ENCODE assay signal across 8 cellular contexts in the genomic region with DNA sequence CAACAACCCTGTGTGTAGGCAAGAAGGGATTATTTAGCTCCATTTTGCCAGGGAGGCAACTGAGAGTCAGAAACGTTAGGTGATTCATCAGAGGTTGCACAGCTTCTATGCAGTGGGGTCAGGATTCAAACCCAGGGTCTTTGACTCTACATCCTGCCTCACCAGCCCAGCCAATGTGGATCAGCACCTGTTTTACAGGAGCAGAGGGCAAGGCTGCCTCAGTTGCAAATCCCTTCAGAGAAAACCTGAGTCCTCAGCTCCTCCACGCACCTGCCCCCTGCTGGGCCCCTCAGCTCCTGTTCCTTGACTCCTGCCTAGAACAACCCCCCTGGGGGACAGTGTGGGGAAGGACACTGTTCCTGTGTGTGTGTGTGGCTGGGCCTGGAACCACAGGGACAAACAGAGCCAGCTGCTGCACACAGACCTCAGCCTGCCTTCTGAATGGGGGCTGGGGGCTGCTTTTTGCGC.
DNase-seq lines count a peak whose midpoint lies in the region; ATAC-seq and TF ChIP-seq lines count a peak whose summit lies in the region.

No MANE protein-coding gene starts in this region.

- in situ Hi-C loops in KBM-7 (cut with MboI; ENCODE audit: low pct_unique_long_range_greater_than_20kb, low sequenced_read_pairs) = no loop called here

- no peak for ATAC-seq in HG03097 (IDR thresholded peaks at IDR 0.05; ENCODE audit: low FRiP score, unreplicated experiment)
- ATAC-seq in left lung = no peak

- no peak overlapping the region for H3K27ac ChIP-seq in left lung

- H3K27me3 ChIP-seq in left lung = no peaks in the 10 kb centered on the region

- H3K36me3 ChIP-seq in left lung = no peaks in the 10 kb centered on the region

- H3K4me1 ChIP-seq in left lung = no peaks in the 10 kb centered on the region

- H3K27ac Mint-ChIP-seq in activated CD4-positive, alpha-beta memory T cell treated with anti-CD3 and anti-CD28 coated beads, Interleukin-2, amount 10 ng/mL, durations not matched to agents 7 days and 5 days = no peak overlapping the region

- no peaks in the 10 kb centered on the region for H3K27me3 Mint-ChIP-seq in activated CD4-positive, alpha-beta memory T cell treated with anti-CD3 and anti-CD28 coated beads, Interleukin-2, amount 10 ng/mL, durations not matched to agents 7 days and 5 days

- H3K9me3 Mint-ChIP-seq in activated CD4-positive, alpha-beta memory T cell treated with anti-CD3 and anti-CD28 coated beads, Interleukin-2, amount 10 ng/mL, durations not matched to agents 7 days and 5 days = no peaks in the 10 kb centered on the region

- H3K4me1 Mint-ChIP-seq in activated CD4-positive, alpha-beta memory T cell treated with anti-CD3 and anti-CD28 coated beads, Interleukin-2, amount 10 ng/mL, durations not matched to agents 7 days and 5 days = no peaks in the 10 kb centered on the region

- TF ChIP-seq CTCF in left lung (IDR thresholded peaks at IDR 0.05) = no peak

- no peak overlapping the region for H3K4me3 Mint-ChIP-seq in activated CD4-positive, alpha-beta memory T cell treated with anti-CD3 and anti-CD28 coated beads, Interleukin-2, amount 10 ng/mL, durations not matched to agents 7 days and 5 days

- DNase-seq in DMS53 (lab: John Stamatoyannopoulos, UW) (peak; percentile 63), DMS53 treated with DMSO at 0.1 percent for 48 hours (lab: John Stamatoyannopoulos, UW; ENCODE audit: unreplicated experiment) (no peak), KBM-7 (peak; percentile 15), myocyte (ENCODE audit: low read depth) (peak; percentile 65), GOT3 (lab: John Stamatoyannopoulos, UW) (no peak), left lung (no peak)
- peak; percentile 24 for DNase-seq in activated CD4-positive, alpha-beta memory T cell treated with anti-CD3 and anti-CD28 coated beads, Interleukin-2, amount 10 ng/mL, durations not matched to agents 7 days and 5 days

- no peak overlapping the region for H3K4me3 ChIP-seq in left lung

- CTCF ChIA-PET in activated CD4-positive, alpha-beta memory T cell treated with anti-CD3 and anti-CD28 coated beads, Interleukin-2, amount 10 ng/mL, durations not matched to agents 7 days and 5 days (lab: Charles Lee) = interaction anchor here (0.8 to 4.1 kb wide), 5 partner anchors 8 to 183 kb away, joined by 3 to 17 read pairs (median 3); no protein-coding TSS in a partner anchor

- no peaks in the 10 kb centered on the region for H3K36me3 Mint-ChIP-seq in activated CD4-positive, alpha-beta memory T cell treated with anti-CD3 and anti-CD28 coated beads, Interleukin-2, amount 10 ng/mL, durations not matched to agents 7 days and 5 days (ENCODE audit: low read depth)

- no peaks in the 10 kb centered on the region for H3K9me3 ChIP-seq in left lung

- intact Hi-C loops in left lung (cut with DNase I) = no loop called here

- POLR2A ChIA-PET in activated CD4-positive, alpha-beta memory T cell treated with anti-CD3 and anti-CD28 coated beads, Interleukin-2, amount 10 ng/mL, durations not matched to agents 7 days and 5 days (lab: Charles Lee) = no interaction called here

Comparison
In these comparisons a context has a peak if more than half of its experiments do, and no peak if none do; other contexts are left out.
1. DNase-seq: peak in DMS53 (single experiment), KBM-7 (single experiment), activated CD4-positive, alpha-beta memory T cell treated with anti-CD3 and anti-CD28 coated beads, Interleukin-2, amount 10 ng/mL, durations not matched to agents 7 days and 5 days (single experiment) and myocyte (single experiment); none in DMS53 treated with DMSO at 0.1 percent for 48 hours (single experiment), GOT3 (single experiment) and left lung (0 of 2).